7 cellular contexts compared by ENCODE assay signal in the genomic region with DNA sequence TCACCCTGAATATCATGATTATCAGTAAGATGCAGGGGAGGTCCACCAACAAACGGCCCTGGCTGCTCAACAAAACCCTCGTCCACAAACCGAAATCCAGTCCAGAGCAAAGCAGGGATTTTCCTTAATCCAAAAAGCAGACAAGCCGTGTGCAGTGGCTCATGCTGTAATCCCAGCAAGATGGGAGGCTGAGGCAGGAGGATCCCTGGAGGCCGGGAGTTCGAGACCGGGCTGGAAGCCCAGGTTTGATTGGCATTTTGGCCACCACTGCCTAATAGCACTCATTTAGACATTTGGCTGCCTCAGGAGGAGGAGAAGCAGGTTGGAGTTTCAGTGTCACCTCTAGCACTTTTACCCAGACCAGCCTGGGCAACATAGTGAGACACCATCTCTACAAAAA.
"Had no signal": no experiment of that assay in that cellular context is flagged by ENCODE, and none has a peak within 500 bp of the region (broad histone marks: within the 10 kb centered on the region; RNA-seq: fewer than 3 reads in every experiment).

No MANE protein-coding gene starts in this region.

- DNase-seq: GM23248, H7, H9, HCEC 1CT, HFFc6 had no signal

- H3K27ac ChIP-seq: GM23248 had no signal

- H2AFZ ChIP-seq: GM23248, GM23338 had no signal

- H3K9ac ChIP-seq: GM23248 had no signal

- H3K4me1 ChIP-seq: HAP-1 had no signal

- H3K36me3 ChIP-seq: HAP-1 had no signal

- H3K4me2 ChIP-seq: GM23338 had no signal

- H3K4me3 ChIP-seq: GM23248, GM23338, HAP-1 had no signal

- H3K9me3 ChIP-seq: HAP-1 had no signal
